In the genomic region with DNA sequence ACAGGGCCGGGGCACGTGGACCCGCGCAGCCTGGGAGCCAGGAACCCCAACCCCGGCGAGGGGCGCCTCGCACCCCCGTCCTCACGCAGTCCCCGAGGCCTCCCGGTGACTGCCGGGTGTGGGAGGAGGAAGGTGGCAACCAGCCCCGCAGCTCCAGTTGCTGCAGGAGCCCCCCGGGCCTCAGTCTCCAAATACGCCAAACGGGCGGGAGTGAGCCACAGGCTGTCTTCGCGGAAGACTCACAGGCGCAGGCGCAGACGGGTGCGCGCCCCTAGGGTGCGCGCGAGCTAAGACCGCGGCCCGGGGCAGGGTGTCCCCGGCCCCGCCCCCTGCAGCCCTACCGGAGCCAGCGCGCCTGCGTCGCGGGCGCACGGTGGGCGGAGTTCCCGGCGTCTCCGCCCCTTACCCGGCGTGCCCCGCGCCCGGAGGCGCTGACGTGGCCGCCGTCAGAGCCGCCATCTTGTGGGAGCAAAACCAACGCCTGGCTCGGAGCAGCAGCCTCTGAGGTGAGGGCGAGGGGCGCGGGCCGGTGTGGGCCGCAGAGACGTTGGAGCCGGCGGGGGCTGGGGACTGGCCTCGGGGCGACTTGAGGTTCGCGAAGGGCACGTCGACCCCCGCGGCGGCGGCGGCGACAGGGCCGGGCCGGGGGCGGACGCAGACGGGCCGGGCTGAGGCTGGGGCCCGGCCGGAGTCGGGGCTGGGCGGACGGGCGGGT, we compare ENCODE assay signal across 8 cellular contexts. TPM values are rescaled to one million over a fixed set of nuclear protein-coding genes. Genes with fewer than 3 reads are reported as not detected.
DNase-seq lines count a peak whose midpoint lies in the region; ATAC-seq and TF ChIP-seq lines count a peak whose summit lies in the region.

A gene (plus strand): TSS at position 449 of the 715 bp plus-strand sequence. CDS start 14,407 bp downstream, outside the sequence.

- H3K36me3 Mint-ChIP-seq in dendritic cell treated with granulocyte-macrophage colony-stimulating factor and Interleukin-4, amounts not matched to agents 40 ng/mL and 50 ng/mL, for 4 days (ENCODE audit: low read depth) = peaks cover 38% of the 10 kb centered on the region

- peak; percentile 73 for ATAC-seq in GM19395 (IDR thresholded peaks at IDR 0.05; ENCODE audit: unreplicated experiment)
- peak; percentile 52 for ATAC-seq in HG03558 (IDR thresholded peaks at IDR 0.05; ENCODE audit: extremely low read depth, unreplicated experiment)

- peaks cover 62% of the 10 kb centered on the region for H3K4me1 Mint-ChIP-seq in dendritic cell treated with granulocyte-macrophage colony-stimulating factor and Interleukin-4, amounts not matched to agents 40 ng/mL and 50 ng/mL, for 4 days (ENCODE audit: low read depth)

- TF ChIP-seq CTCF in liver (IDR thresholded peaks at IDR 0.05; ENCODE audit: low read depth, low read length, missing input control) = peak; percentile 32

- intact Hi-C loops in dendritic cell treated with granulocyte-macrophage colony-stimulating factor and Interleukin-4, amounts not matched to agents 40 ng/mL and 50 ng/mL, for 4 days (cut with micrococcal nuclease) = loop anchor here (1.0 to 2.0 kb wide), 2 partner anchors 26 to 83 kb away; a partner anchor contains a TSS

- H3K4me3 ChIP-seq in liver (ENCODE audit: low read depth in 1 of 3, low read length in 3 of 3) = peak within 1 kb of the TSS; percentile 88 to 96 (median 89)

- peak within 1 kb of the TSS; percentile 88 to 99 for H3K9ac ChIP-seq in liver (ENCODE audit: low read depth in 1 of 2, low read length in 2 of 2)

- no peaks in the 10 kb centered on the region for H3K27me3 ChIP-seq in liver (ENCODE audit: control insufficient read depth in 4 of 4, insufficient read depth in 4 of 4, low read length in 3 of 4)

- no peaks in the 10 kb centered on the region for H3K9me3 ChIP-seq in liver (ENCODE audit: control insufficient read depth in 4 of 4, low read length in 3 of 4)

- DNase-seq in C1 segment of cervical spinal cord (lab: John Stamatoyannopoulos, UW) (peak in 13 of 14 donors; percentile 79 to 97 (median 87)), NCI-H748 treated with DMSO at 0.1 percent for 48 hours (lab: John Stamatoyannopoulos, UW) (peak; percentile 54)
- DNase-seq in activated CD4-positive, alpha-beta T cell treated with anti-CD3 and anti-CD28 coated beads, Interleukin-2, amount 50 U/mL, for 24 hours (ENCODE audit: low read depth in 1 of 2, low spot score in 1 of 2) = peak; percentile 83 to 86
- peak; percentile 92 for DNase-seq in stimulated activated CD4-positive, alpha-beta T cell treated with anti-CD3 and anti-CD28 coated beads, Interleukin-4, amount 100 ng/mL, for 1 hour

- H3K27ac Mint-ChIP-seq in dendritic cell treated with granulocyte-macrophage colony-stimulating factor and Interleukin-4, amounts not matched to agents 40 ng/mL and 50 ng/mL, for 4 days = peak within 1 kb of the TSS; percentile 96

- H3K4me3 Mint-ChIP-seq in dendritic cell treated with granulocyte-macrophage colony-stimulating factor and Interleukin-4, amounts not matched to agents 40 ng/mL and 50 ng/mL, for 4 days = peak within 1 kb of the TSS; percentile 92

- H3K36me3 ChIP-seq in liver (ENCODE audit: control insufficient read depth in 4 of 4, insufficient read depth in 3 of 4, low read depth in 1 of 4, low read length in 3 of 4) = peaks cover 0 to 2% (median 0%) of the 10 kb centered on the region in 4 donors

- peaks cover 2% of the 10 kb centered on the region for H3K27me3 Mint-ChIP-seq in dendritic cell treated with granulocyte-macrophage colony-stimulating factor and Interleukin-4, amounts not matched to agents 40 ng/mL and 50 ng/mL, for 4 days

- H3K4me1 ChIP-seq in liver (ENCODE audit: control insufficient read depth in 4 of 4, insufficient read depth in 4 of 4, low read length in 3 of 4) = peaks cover 20 to 45% (median 38%) of the 10 kb centered on the region in 4 donors

- WGBS in liver = under 1% methylated on average over 89 of the region's 89 CpGs

- H3K9me3 Mint-ChIP-seq in dendritic cell treated with granulocyte-macrophage colony-stimulating factor and Interleukin-4, amounts not matched to agents 40 ng/mL and 50 ng/mL, for 4 days = no peaks in the 10 kb centered on the region

- no peak for TF ChIP-seq RAD21 in liver (IDR thresholded peaks at IDR 0.05)

- peak within 1 kb of the TSS; percentile 90 to 93 for H3K27ac ChIP-seq in liver (ENCODE audit: low read depth in 1 of 2, low read length in 2 of 2)

TF ChIP-seq in liver, 16 proteins besides CTCF, POLR2A, EP300 and RAD21:
- TF ChIP-seq YY1 (IDR thresholded peaks at IDR 0.05) (peak; percentile 96), HNF4A (conservative IDR thresholded peaks at IDR 0.05) (no peak), RXRA (IDR thresholded peaks at IDR 0.05) (no peak)

RNA-seq across cellular contexts. Expression of the gene that starts here (rescaled TPM):
- total RNA-seq in liver = 100 to 1,000 TPM; 151 to 208 TPM
- 100 to 1,000 TPM; 217 to 282 TPM for polyA plus RNA-seq in liver

Comparison
In these comparisons a context has a peak if more than half of its experiments do, and no peak if none do; other contexts are left out.
1. Peak in every context shown above with its lines: DNase-seq, ATAC-seq, H3K4me3 ChIP-seq and H3K27ac ChIP-seq.